Comparison of ENCODE assay signal across 8 cellular contexts in the genomic region with DNA sequence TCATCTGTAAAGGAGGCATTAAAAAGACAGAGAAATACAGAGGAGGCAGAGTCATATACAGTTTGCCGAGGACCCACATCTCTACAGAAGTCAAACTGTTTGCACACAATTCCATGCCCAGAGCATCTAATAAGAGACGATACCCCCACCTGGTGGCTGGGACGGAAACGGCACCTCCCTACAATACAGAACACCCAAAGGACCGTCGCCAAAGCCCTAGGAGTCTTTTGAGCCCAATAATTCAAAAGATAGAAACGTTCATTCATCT. TPM values are rescaled to one million over a fixed set of nuclear protein-coding genes. Genes with fewer than 3 reads are reported as not detected.
DNase-seq lines count a peak whose midpoint lies in the region; ATAC-seq and TF ChIP-seq lines count a peak whose summit lies in the region.

No MANE protein-coding gene starts in this region.

- DNase-seq in GM12865 (ENCODE audit: low read depth) (peak; percentile 94), NCI-H1417 (lab: John Stamatoyannopoulos, UW) (peak; percentile 90 to 97 (median 96)), cardiac septum (ENCODE audit: low spot score) (peak; percentile 92), posterior cingulate gyrus (peak; percentile 63 to 96 (median 79)), ureter (ENCODE audit: low spot score) (peak; percentile 95)
- peak; percentile 90 for DNase-seq in activated naive CD8-positive, alpha-beta T cell treated with anti-CD3 and anti-CD28 coated beads, Interleukin-2, amount 50 U/mL, for 24 hours

- TF ChIP-seq CTCF in GM12865 (IDR thresholded peaks at IDR 0.05; ENCODE audit: insufficient read depth, low read depth, low read length, missing control alignments): peak; percentile 86
- peak; percentile 78 for TF ChIP-seq CTCF in SU-DHL-6 (IDR thresholded peaks at IDR 0.05; ENCODE audit: insufficient read depth, low read length, poor library complexity, severe bottlenecking)

- H3K4me3 Mint-ChIP-seq in activated naive CD8-positive, alpha-beta T cell treated with anti-CD3 and anti-CD28 coated beads, Interleukin-2, amount 50 U/mL, for 24 hours: peak overlapping the region; percentile 86

- H3K4me1 Mint-ChIP-seq in activated naive CD8-positive, alpha-beta T cell treated with anti-CD3 and anti-CD28 coated beads, Interleukin-2, amount 50 U/mL, for 24 hours: peaks cover 44% of the 10 kb centered on the region

- peaks cover 2% of the 10 kb centered on the region for H3K27me3 Mint-ChIP-seq in activated naive CD8-positive, alpha-beta T cell treated with anti-CD3 and anti-CD28 coated beads, Interleukin-2, amount 50 U/mL, for 24 hours

- ATAC-seq in HG02763 (IDR thresholded peaks at IDR 0.05; ENCODE audit: unreplicated experiment): peak; percentile 14
- peak; percentile 55 for ATAC-seq in activated naive CD8-positive, alpha-beta T cell treated with anti-CD3 and anti-CD28 coated beads, Interleukin-2, amount 50 U/mL, for 24 hours

- peaks cover 17% of the 10 kb centered on the region for H3K36me3 Mint-ChIP-seq in activated naive CD8-positive, alpha-beta T cell treated with anti-CD3 and anti-CD28 coated beads, Interleukin-2, amount 50 U/mL, for 24 hours (ENCODE audit: low read depth)

- peak overlapping the region; percentile 98 for H3K27ac ChIP-seq in SU-DHL-6 (ENCODE audit: low read depth, low read length)

- peaks cover 45% of the 10 kb centered on the region for H3F3A ChIP-seq in SU-DHL-6 (ENCODE audit: insufficient read depth)

- H2AFZ ChIP-seq in SU-DHL-6 (ENCODE audit: low read depth, low read length, severe bottlenecking): no peak overlapping the region

- H3K9me3 Mint-ChIP-seq in activated naive CD8-positive, alpha-beta T cell treated with anti-CD3 and anti-CD28 coated beads, Interleukin-2, amount 50 U/mL, for 24 hours: no peaks in the 10 kb centered on the region

- peaks cover 29% of the 10 kb centered on the region for H3K79me2 ChIP-seq in SU-DHL-6 (ENCODE audit: insufficient read depth, low read length)

- H3K9ac ChIP-seq in SU-DHL-6 (ENCODE audit: low read length): peak overlapping the region; percentile 94

- H3K36me3 ChIP-seq in SU-DHL-6 (ENCODE audit: low read length): no peaks in the 10 kb centered on the region

- peak overlapping the region; percentile 95 for H3K27ac Mint-ChIP-seq in activated naive CD8-positive, alpha-beta T cell treated with anti-CD3 and anti-CD28 coated beads, Interleukin-2, amount 50 U/mL, for 24 hours

- H3K4me2 ChIP-seq in SU-DHL-6 (ENCODE audit: low read depth, low read length, poor library complexity, severe bottlenecking): peak overlapping the region; percentile 97

- H3K27me3 ChIP-seq in SU-DHL-6 (ENCODE audit: low read length): no peaks in the 10 kb centered on the region

- no peaks in the 10 kb centered on the region for H4K20me1 ChIP-seq in SU-DHL-6 (ENCODE audit: low read depth, low read length)

- peak overlapping the region; percentile 38 for H3K4me3 ChIP-seq in GM12865 (ENCODE audit: low read depth, low read length)
- H3K4me3 ChIP-seq in SU-DHL-6 (ENCODE audit: insufficient read depth, low read length, poor library complexity, severe bottlenecking): peak overlapping the region; percentile 41

- no peaks in the 10 kb centered on the region for H3K9me2 ChIP-seq in SU-DHL-6 (replicated peaks; ENCODE audit: insufficient read depth, low read length)

- intact Hi-C loops in cardiac septum (cut with DNase I): loop anchor here (1.0 to 10.0 kb wide), 5 partner anchors 9 to 1303 kb away; a partner anchor contains a TSS
- intact Hi-C loops in posterior cingulate gyrus (cut with DNase I): loop anchor here (1.0 to 5.0 kb wide), 2 partner anchors 14 to 69 kb away; a partner anchor contains a TSS

- H3K9me3 ChIP-seq in SU-DHL-6 (ENCODE audit: insufficient read depth, low read length): no peaks in the 10 kb centered on the region

RNA-seq across cellular contexts. Expression of a gene that starts 0.7 kb away (rescaled TPM):
- total RNA-seq in cardiac septum: 25.1 TPM
- 38.8 TPM for total RNA-seq in ureter

RNA-seq across cellular contexts. Expression of a gene that starts 5.1 kb away (rescaled TPM):
- total RNA-seq in cardiac septum: 53.0 TPM
- total RNA-seq in ureter: 230 TPM

RNA-seq across cellular contexts. Expression of a gene that starts 20.6 kb away (rescaled TPM):
- 26.3 TPM for total RNA-seq in cardiac septum
- total RNA-seq in ureter: 51.8 TPM

RNA-seq across cellular contexts. Expression of a gene that starts 20.9 kb away (rescaled TPM):
- total RNA-seq in cardiac septum (38.0 TPM), ureter (36.9 TPM)

RNA-seq across cellular contexts. Expression of a gene that starts 24.0 kb away (rescaled TPM):
- 1,084 TPM for total RNA-seq in cardiac septum
- total RNA-seq in ureter: 2,118 TPM

Comparison
In these comparisons a context has a peak if more than half of its experiments do, and no peak if none do; other contexts are left out.
1. Peak in every context shown above with its lines: DNase-seq, ATAC-seq, H3K4me3 ChIP-seq and H3K27ac ChIP-seq.